In the genomic region with DNA sequence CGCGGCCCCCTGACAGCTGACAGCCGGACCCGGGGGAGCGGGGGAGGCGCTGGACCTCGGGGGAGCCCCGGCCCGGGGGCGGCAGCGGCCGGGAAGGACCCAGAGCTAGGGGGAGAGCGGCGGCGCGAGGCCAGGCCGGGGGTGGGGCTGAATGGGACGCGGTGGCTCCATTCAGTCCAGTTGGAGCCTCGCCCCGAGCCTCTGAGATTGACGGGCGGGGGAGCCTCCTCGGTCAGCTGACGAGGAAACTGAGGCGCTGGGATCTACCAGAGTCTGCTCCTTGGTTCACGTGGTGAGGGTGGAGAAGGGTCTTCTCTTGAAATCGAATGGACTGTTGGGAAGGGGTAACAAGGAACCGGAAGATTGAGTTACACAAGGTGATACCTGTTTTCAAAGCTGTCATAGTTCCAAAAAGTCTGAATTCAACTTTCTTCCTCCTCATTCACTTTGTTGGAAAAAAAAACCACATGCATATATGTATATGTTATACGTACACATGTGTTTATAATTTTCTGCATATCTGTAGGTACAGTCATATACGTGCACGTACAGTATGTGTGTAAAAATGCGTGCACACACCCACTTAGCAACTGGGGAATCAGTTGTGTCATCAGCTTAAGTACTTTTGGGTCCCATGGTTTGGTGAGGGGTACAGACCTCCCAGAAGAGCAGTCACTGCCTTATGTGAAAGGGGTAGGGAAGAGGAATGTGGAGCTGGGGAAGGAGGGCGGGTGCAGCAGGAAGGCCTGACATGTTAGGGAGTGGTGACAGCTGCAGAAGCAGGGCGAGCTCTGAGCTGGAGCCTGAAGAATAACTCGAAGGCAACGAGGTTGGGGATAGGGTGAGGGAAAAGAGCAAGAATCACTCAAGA, we compare ENCODE assay signal across 6 cellular contexts.
DNase-seq lines count a peak whose midpoint lies in the region; ATAC-seq and TF ChIP-seq lines count a peak whose summit lies in the region.

No MANE protein-coding gene starts in this region.

- no peaks in the 10 kb centered on the region for H3K9me2 ChIP-seq in Loucy (replicated peaks; ENCODE audit: low read depth, low read length)

- peak overlapping the region; percentile 82 for H3K9ac ChIP-seq in Loucy (ENCODE audit: low read depth, low read length, poor library complexity, severe bottlenecking)

- H3K4me3 Mint-ChIP-seq in stimulated activated naive B cell treated with anti-CD40 and anti-IgM and Interleukin-4, amounts not matched to agents 10 μg/mL and 1 μg/mL and 100 μg/mL, for 72 hours, result peak overlapping the region; percentile 87 to 91

- H3K79me2 ChIP-seq in Loucy (ENCODE audit: insufficient read depth, low read length), result peaks cover 40% of the 10 kb centered on the region

- DNase-seq in fibroblast of peridontal ligament (ENCODE audit: extremely low read depth), result peak; percentile 15
- DNase-seq in stimulated activated naive B cell treated with anti-CD40 and anti-IgM and Interleukin-4, amounts not matched to agents 10 μg/mL and 1 μg/mL and 100 μg/mL, for 72 hours, result no peak
- no peak for DNase-seq in activated CD8-positive, alpha-beta memory T cell treated with anti-CD3 and anti-CD28 coated beads for 24 hours

- peak overlapping the region; percentile 100 for H3K4me2 ChIP-seq in Loucy (ENCODE audit: low read depth, low read length, poor library complexity, severe bottlenecking)

- H3K9me3 ChIP-seq in Loucy (ENCODE audit: insufficient read depth, low read depth, low read length), result no peaks in the 10 kb centered on the region

- H3F3A ChIP-seq in Loucy (ENCODE audit: low read depth), result no peaks in the 10 kb centered on the region

- ATAC-seq in stimulated activated naive B cell treated with anti-CD40 and anti-IgM and Interleukin-4, amounts not matched to agents 10 μg/mL and 1 μg/mL and 100 μg/mL, for 72 hours (replicated peaks), result peak; percentile 19
- ATAC-seq in GM19397 (IDR thresholded peaks at IDR 0.05; ENCODE audit: unreplicated experiment), result no peak

- H3K4me1 ChIP-seq in Loucy (ENCODE audit: insufficient read depth, low read length, poor library complexity, severe bottlenecking), result peaks cover 30% of the 10 kb centered on the region

- H3K4me3 ChIP-seq in Loucy (ENCODE audit: low read length, poor library complexity, severe bottlenecking), result peak overlapping the region; percentile 81

- H3K36me3 Mint-ChIP-seq in stimulated activated naive B cell treated with anti-CD40 and anti-IgM and Interleukin-4, amounts not matched to agents 10 μg/mL and 1 μg/mL and 100 μg/mL, for 72 hours, result peaks cover 14 to 19% of the 10 kb centered on the region in 2 donors

- H2AFZ ChIP-seq in Loucy (ENCODE audit: low read length), result peak overlapping the region; percentile 87

- peak overlapping the region; percentile 88 for H3K27ac ChIP-seq in 22Rv1

- peaks cover 35 to 53% of the 10 kb centered on the region in 2 donors for H3K4me1 Mint-ChIP-seq in stimulated activated naive B cell treated with anti-CD40 and anti-IgM and Interleukin-4, amounts not matched to agents 10 μg/mL and 1 μg/mL and 100 μg/mL, for 72 hours

- H4K20me1 ChIP-seq in Loucy (ENCODE audit: insufficient read depth, low read length, poor library complexity, severe bottlenecking), result peaks cover 30% of the 10 kb centered on the region

- TF ChIP-seq CTCF in 22Rv1 (IDR thresholded peaks at IDR 0.05), result no peak
- TF ChIP-seq CTCF in Loucy (conservative IDR thresholded peaks at IDR 0.05; ENCODE audit: low read length), result no peak

- H3K27ac Mint-ChIP-seq in stimulated activated naive B cell treated with anti-CD40 and anti-IgM and Interleukin-4, amounts not matched to agents 10 μg/mL and 1 μg/mL and 100 μg/mL, for 72 hours, result peak overlapping the region; percentile 89

- H3K27me3 ChIP-seq in Loucy (ENCODE audit: insufficient read depth, low read length, poor library complexity, severe bottlenecking), result no peaks in the 10 kb centered on the region

- no peaks in the 10 kb centered on the region for H3K36me3 ChIP-seq in Loucy (ENCODE audit: insufficient read depth, low read length)

- H3K27me3 Mint-ChIP-seq in stimulated activated naive B cell treated with anti-CD40 and anti-IgM and Interleukin-4, amounts not matched to agents 10 μg/mL and 1 μg/mL and 100 μg/mL, for 72 hours, result no peaks in the 10 kb centered on the region

- H3K9me3 Mint-ChIP-seq in stimulated activated naive B cell treated with anti-CD40 and anti-IgM and Interleukin-4, amounts not matched to agents 10 μg/mL and 1 μg/mL and 100 μg/mL, for 72 hours, result no peaks in the 10 kb centered on the region
